ENCODE assay signal across 1 cellular context in the genomic region with DNA sequence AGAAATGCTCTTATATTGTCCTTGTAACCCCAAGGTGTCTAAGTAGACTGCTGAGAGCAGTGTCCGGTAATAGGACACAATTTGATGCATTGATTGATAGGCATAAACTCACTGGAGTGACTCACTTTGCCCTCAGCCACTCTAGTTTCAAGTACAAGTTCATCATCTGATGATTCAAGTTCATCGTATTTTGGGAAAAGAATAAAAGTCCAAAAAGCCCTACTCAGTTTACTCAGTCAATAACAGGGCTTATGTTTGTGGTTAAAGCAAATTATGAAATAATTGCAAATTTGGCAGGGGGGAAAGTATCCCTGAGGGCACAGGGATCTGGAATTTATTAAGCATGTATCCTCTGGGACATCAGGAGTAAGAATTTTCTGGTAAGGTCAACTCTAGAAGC.
TF ChIP-seq lines count a peak whose summit lies in the region.

No MANE protein-coding gene starts in this region.

TF ChIP-seq in K562, 482 proteins besides CTCF, POLR2A, EP300 and RAD21:
- TF ChIP-seq ELF1 (tag; IDR thresholded peaks at IDR 0.05): no peak
- no peak for TF ChIP-seq POLR3A (IDR thresholded peaks at IDR 0.05; ENCODE audit: borderline replicate concordance, extremely low read depth, insufficient read depth, insufficient read length)
- TF ChIP-seq, protein P1, sequence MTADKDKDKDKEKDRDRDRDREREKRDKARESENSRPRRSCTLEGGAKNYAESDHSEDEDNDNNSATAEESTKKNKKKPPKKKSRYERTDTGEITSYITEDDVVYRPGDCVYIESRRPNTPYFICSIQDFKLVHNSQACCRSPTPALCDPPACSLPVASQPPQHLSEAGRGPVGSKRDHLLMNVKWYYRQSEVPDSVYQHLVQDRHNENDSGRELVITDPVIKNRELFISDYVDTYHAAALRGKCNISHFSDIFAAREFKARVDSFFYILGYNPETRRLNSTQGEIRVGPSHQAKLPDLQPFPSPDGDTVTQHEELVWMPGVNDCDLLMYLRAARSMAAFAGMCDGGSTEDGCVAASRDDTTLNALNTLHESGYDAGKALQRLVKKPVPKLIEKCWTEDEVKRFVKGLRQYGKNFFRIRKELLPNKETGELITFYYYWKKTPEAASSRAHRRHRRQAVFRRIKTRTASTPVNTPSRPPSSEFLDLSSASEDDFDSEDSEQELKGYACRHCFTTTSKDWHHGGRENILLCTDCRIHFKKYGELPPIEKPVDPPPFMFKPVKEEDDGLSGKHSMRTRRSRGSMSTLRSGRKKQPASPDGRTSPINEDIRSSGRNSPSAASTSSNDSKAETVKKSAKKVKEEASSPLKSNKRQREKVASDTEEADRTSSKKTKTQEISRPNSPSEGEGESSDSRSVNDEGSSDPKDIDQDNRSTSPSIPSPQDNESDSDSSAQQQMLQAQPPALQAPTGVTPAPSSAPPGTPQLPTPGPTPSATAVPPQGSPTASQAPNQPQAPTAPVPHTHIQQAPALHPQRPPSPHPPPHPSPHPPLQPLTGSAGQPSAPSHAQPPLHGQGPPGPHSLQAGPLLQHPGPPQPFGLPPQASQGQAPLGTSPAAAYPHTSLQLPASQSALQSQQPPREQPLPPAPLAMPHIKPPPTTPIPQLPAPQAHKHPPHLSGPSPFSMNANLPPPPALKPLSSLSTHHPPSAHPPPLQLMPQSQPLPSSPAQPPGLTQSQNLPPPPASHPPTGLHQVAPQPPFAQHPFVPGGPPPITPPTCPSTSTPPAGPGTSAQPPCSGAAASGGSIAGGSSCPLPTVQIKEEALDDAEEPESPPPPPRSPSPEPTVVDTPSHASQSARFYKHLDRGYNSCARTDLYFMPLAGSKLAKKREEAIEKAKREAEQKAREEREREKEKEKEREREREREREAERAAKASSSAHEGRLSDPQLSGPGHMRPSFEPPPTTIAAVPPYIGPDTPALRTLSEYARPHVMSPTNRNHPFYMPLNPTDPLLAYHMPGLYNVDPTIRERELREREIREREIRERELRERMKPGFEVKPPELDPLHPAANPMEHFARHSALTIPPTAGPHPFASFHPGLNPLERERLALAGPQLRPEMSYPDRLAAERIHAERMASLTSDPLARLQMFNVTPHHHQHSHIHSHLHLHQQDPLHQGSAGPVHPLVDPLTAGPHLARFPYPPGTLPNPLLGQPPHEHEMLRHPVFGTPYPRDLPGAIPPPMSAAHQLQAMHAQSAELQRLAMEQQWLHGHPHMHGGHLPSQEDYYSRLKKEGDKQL (CRISPR knock-in tag; IDR thresholded peaks at IDR 0.05; ENCODE audit: borderline replicate concordance): no peak
- no peak for TF ChIP-seq SMAD3 (CRISPR knock-in tag; conservative IDR thresholded peaks at IDR 0.05)
- TF ChIP-seq, protein P2, sequence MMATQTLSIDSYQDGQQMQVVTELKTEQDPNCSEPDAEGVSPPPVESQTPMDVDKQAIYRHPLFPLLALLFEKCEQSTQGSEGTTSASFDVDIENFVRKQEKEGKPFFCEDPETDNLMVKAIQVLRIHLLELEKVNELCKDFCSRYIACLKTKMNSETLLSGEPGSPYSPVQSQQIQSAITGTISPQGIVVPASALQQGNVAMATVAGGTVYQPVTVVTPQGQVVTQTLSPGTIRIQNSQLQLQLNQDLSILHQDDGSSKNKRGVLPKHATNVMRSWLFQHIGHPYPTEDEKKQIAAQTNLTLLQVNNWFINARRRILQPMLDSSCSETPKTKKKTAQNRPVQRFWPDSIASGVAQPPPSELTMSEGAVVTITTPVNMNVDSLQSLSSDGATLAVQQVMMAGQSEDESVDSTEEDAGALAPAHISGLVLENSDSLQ (IDR thresholded peaks at IDR 0.05): 0 out of 2 replicates have a peak, but pooled peaks have one; percentile 18
- peak; percentile 57 for TF ChIP-seq CBX8 (IDR thresholded peaks at IDR 0.05; ENCODE audit: borderline replicate concordance, extremely low read depth, low read depth, low read length, poor library complexity, severe bottlenecking)
- no peak for TF ChIP-seq MCM2 (IDR thresholded peaks at IDR 0.05; ENCODE audit: low read depth)
